ENCODE assay signal across 25 cellular contexts in the genomic region with DNA sequence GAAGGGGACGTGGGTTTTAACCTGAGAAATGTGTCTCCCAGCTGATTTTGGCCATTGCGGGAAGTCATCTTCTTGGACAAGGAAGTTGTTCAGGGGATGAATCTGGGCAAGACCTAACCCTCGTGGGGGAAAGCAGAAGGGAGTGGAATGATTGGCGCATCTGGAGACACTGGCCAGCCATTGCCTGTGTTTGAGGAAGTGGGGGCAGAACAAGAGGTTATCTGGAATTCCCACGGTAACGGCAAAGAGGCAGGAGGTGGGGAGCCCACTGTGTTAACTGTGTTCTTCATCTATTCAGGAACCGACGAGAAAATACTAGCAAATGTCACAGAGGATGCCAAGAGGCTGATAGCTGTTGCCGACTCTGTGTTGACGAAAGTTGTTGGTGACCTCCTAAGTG.
DNase-seq lines count a peak whose midpoint lies in the region; ATAC-seq and TF ChIP-seq lines count a peak whose summit lies in the region.
"Had no signal": no experiment of that assay in that cellular context is flagged by ENCODE, and none has a peak within 500 bp of the region (broad histone marks: within the 10 kb centered on the region; RNA-seq: fewer than 3 reads in every experiment).

No MANE protein-coding gene starts in this region.

- no peaks in the 10 kb centered on the region for H3K9me3 ChIP-seq in Peyer's patch
- H3K9me3 ChIP-seq: ascending aorta had no signal

- no peak for DNase-seq in activated CD8-positive, alpha-beta memory T cell treated with anti-CD3 and anti-CD28 coated beads, Interleukin-2, amount 10 ng/mL, durations not matched to agents 7 days and 5 days
- no peak for DNase-seq in activated CD8-positive, alpha-beta memory T cell treated with anti-CD3 and anti-CD28 coated beads, Interleukin-2, amount 50 U/mL, for 4 hours
- peak; percentile 80 for DNase-seq in MV-4-11 (lab: John Stamatoyannopoulos, UW)
- no peak for DNase-seq in activated naive CD8-positive, alpha-beta T cell treated with anti-CD3 and anti-CD28 coated beads for 36 hours
- DNase-seq in natural killer cell treated with Interleukin-12 subunit alpha and Interleukin-12 subunit beta and Interleukin-15 and Interleukin-18, amount 100 ng/mL, for 72 hours (ENCODE audit: low spot score) = no peak
- DNase-seq in kidney tubule cell (ENCODE audit: low spot score) = no peak
- no peak for DNase-seq in Peyer's patch
- no peak for DNase-seq in NCI-H748 (lab: John Stamatoyannopoulos, UW; ENCODE audit: unreplicated experiment)
- DNase-seq: activated CD4-positive, alpha-beta T cell treated with anti-CD3 and anti-CD28 coated beads, Interleukin-2, amount 50 U/mL, for 4 hours; DMS 273 treated with DMSO at 0.1 percent for 48 hours; GDM1; H9; heart right ventricle; NCI-H1694; NCI-H2227 treated with DMSO at 0.1 percent for 48 hours; stimulated activated CD4-positive, alpha-beta T cell treated with anti-CD3 and anti-CD28 coated beads, Interleukin-15, amount 100 ng/mL, for 24 hours; stimulated activated naive CD8-positive, alpha-beta T cell treated with anti-CD3 and anti-CD28 coated beads, Interleukin-15, Interleukin-2, amounts not matched to agents 100 U/mL and 50 U/mL, for 24 hours; SW 1271 had no signal

- H3K4me3 Mint-ChIP-seq in activated CD8-positive, alpha-beta memory T cell treated with anti-CD3 and anti-CD28 coated beads, Interleukin-2, amount 10 ng/mL, durations not matched to agents 7 days and 5 days = no peak overlapping the region
- no peak overlapping the region for H3K4me3 Mint-ChIP-seq in activated naive CD8-positive, alpha-beta T cell treated with anti-CD3 and anti-CD28 coated beads for 36 hours
- H3K4me3 Mint-ChIP-seq in natural killer cell treated with Interleukin-12 subunit alpha and Interleukin-12 subunit beta and Interleukin-15 and Interleukin-18, amount 100 ng/mL, for 72 hours = no peak overlapping the region
- H3K4me3 Mint-ChIP-seq: activated T-helper 17 cell treated with anti-CD3 and anti-CD28 coated beads, Interleukin-2, amount 50 U/mL, for 72 hours; H9; mesothelial cell of epicardium; neural progenitor cell had no signal

- CTCF ChIA-PET in activated CD8-positive, alpha-beta memory T cell treated with anti-CD3 and anti-CD28 coated beads, Interleukin-2, amount 10 ng/mL, durations not matched to agents 7 days and 5 days (lab: Charles Lee) = no interaction called here

- H3K27ac ChIP-seq in Peyer's patch = no peak overlapping the region
- H3K27ac ChIP-seq: ascending aorta, BLaER1, heart right ventricle, neural progenitor cell, tibial nerve had no signal

- no peaks in the 10 kb centered on the region for H3K27me3 Mint-ChIP-seq in activated CD8-positive, alpha-beta memory T cell treated with anti-CD3 and anti-CD28 coated beads, Interleukin-2, amount 10 ng/mL, durations not matched to agents 7 days and 5 days
- no peaks in the 10 kb centered on the region for H3K27me3 Mint-ChIP-seq in activated naive CD8-positive, alpha-beta T cell treated with anti-CD3 and anti-CD28 coated beads for 36 hours
- H3K27me3 Mint-ChIP-seq in natural killer cell treated with Interleukin-12 subunit alpha and Interleukin-12 subunit beta and Interleukin-15 and Interleukin-18, amount 100 ng/mL, for 72 hours = no peaks in the 10 kb centered on the region
- H3K27me3 Mint-ChIP-seq: activated T-helper 17 cell treated with anti-CD3 and anti-CD28 coated beads, Interleukin-2, amount 50 U/mL, for 72 hours had no signal

- TF ChIP-seq POLR2A in Peyer's patch (IDR thresholded peaks at IDR 0.05) = no peak

- H3K36me3 ChIP-seq in Peyer's patch = peaks cover 0 to 97% (median 0%) of the 10 kb centered on the region in 3 donors
- H3K36me3 ChIP-seq: neural progenitor cell had no signal

- H3K27ac Mint-ChIP-seq in activated CD8-positive, alpha-beta memory T cell treated with anti-CD3 and anti-CD28 coated beads, Interleukin-2, amount 10 ng/mL, durations not matched to agents 7 days and 5 days = peak overlapping the region; percentile 45
- H3K27ac Mint-ChIP-seq in activated naive CD8-positive, alpha-beta T cell treated with anti-CD3 and anti-CD28 coated beads for 36 hours = peak overlapping the region; percentile 57
- H3K27ac Mint-ChIP-seq in natural killer cell treated with Interleukin-12 subunit alpha and Interleukin-12 subunit beta and Interleukin-15 and Interleukin-18, amount 100 ng/mL, for 72 hours = peak overlapping the region; percentile 50 to 63
- H3K27ac Mint-ChIP-seq: mesothelial cell of epicardium, neural progenitor cell had no signal

- H3K4me1 Mint-ChIP-seq in activated CD8-positive, alpha-beta memory T cell treated with anti-CD3 and anti-CD28 coated beads, Interleukin-2, amount 10 ng/mL, durations not matched to agents 7 days and 5 days = peaks cover 44% of the 10 kb centered on the region
- peaks cover 8% of the 10 kb centered on the region for H3K4me1 Mint-ChIP-seq in activated naive CD8-positive, alpha-beta T cell treated with anti-CD3 and anti-CD28 coated beads for 36 hours
- H3K4me1 Mint-ChIP-seq in natural killer cell treated with Interleukin-12 subunit alpha and Interleukin-12 subunit beta and Interleukin-15 and Interleukin-18, amount 100 ng/mL, for 72 hours (ENCODE audit: low read depth in 2 of 2) = peaks cover 64 to 71% of the 10 kb centered on the region in 2 donors
- H3K4me1 Mint-ChIP-seq: H9, mesothelial cell of epicardium, neural progenitor cell had no signal

- no peaks in the 10 kb centered on the region for H3K27me3 ChIP-seq in Peyer's patch
- H3K27me3 ChIP-seq: ascending aorta, BLaER1, heart right ventricle, neural progenitor cell, tibial nerve had no signal

- no peak for TF ChIP-seq CTCF in Peyer's patch (IDR thresholded peaks at IDR 0.05)

- peaks cover 93% of the 10 kb centered on the region for H3K36me3 Mint-ChIP-seq in activated CD8-positive, alpha-beta memory T cell treated with anti-CD3 and anti-CD28 coated beads, Interleukin-2, amount 10 ng/mL, durations not matched to agents 7 days and 5 days
- H3K36me3 Mint-ChIP-seq in activated naive CD8-positive, alpha-beta T cell treated with anti-CD3 and anti-CD28 coated beads for 36 hours = peaks cover 59% of the 10 kb centered on the region
- peaks cover 86% of the 10 kb centered on the region for H3K36me3 Mint-ChIP-seq in natural killer cell treated with Interleukin-12 subunit alpha and Interleukin-12 subunit beta and Interleukin-15 and Interleukin-18, amount 100 ng/mL, for 72 hours

- H3K4me3 ChIP-seq in Peyer's patch = no peak overlapping the region
- H3K4me3 ChIP-seq: ascending aorta, BLaER1, GM12878, heart right ventricle, neural progenitor cell, tibial nerve had no signal

- H3K9me3 Mint-ChIP-seq in activated CD8-positive, alpha-beta memory T cell treated with anti-CD3 and anti-CD28 coated beads, Interleukin-2, amount 10 ng/mL, durations not matched to agents 7 days and 5 days (ENCODE audit: low read depth) = no peaks in the 10 kb centered on the region
- H3K9me3 Mint-ChIP-seq in activated naive CD8-positive, alpha-beta T cell treated with anti-CD3 and anti-CD28 coated beads for 36 hours = no peaks in the 10 kb centered on the region
- H3K9me3 Mint-ChIP-seq in natural killer cell treated with Interleukin-12 subunit alpha and Interleukin-12 subunit beta and Interleukin-15 and Interleukin-18, amount 100 ng/mL, for 72 hours = no peaks in the 10 kb centered on the region
- H3K9me3 Mint-ChIP-seq: activated T-helper 17 cell treated with anti-CD3 and anti-CD28 coated beads, Interleukin-2, amount 50 U/mL, for 72 hours had no signal

- no peak for ATAC-seq in activated CD8-positive, alpha-beta memory T cell treated with anti-CD3 and anti-CD28 coated beads, Interleukin-2, amount 10 ng/mL, durations not matched to agents 7 days and 5 days
- ATAC-seq in natural killer cell treated with Interleukin-12 subunit alpha and Interleukin-12 subunit beta and Interleukin-15 and Interleukin-18, amount 100 ng/mL, for 72 hours = no peak
- ATAC-seq: activated T-helper 17 cell treated with anti-CD3 and anti-CD28 coated beads, Interleukin-2, amount 50 U/mL, for 72 hours; GM12878; stimulated activated naive CD8-positive, alpha-beta T cell treated with anti-CD3 and anti-CD28 coated beads, Interleukin-15, Interleukin-2, amounts not matched to agents 100 U/mL and 50 U/mL, for 24 hours had no signal

- no peaks in the 10 kb centered on the region for H3K4me1 ChIP-seq in Peyer's patch
- H3K4me1 ChIP-seq: ascending aorta, heart right ventricle, neural progenitor cell, tibial nerve had no signal
